In the genomic region with DNA sequence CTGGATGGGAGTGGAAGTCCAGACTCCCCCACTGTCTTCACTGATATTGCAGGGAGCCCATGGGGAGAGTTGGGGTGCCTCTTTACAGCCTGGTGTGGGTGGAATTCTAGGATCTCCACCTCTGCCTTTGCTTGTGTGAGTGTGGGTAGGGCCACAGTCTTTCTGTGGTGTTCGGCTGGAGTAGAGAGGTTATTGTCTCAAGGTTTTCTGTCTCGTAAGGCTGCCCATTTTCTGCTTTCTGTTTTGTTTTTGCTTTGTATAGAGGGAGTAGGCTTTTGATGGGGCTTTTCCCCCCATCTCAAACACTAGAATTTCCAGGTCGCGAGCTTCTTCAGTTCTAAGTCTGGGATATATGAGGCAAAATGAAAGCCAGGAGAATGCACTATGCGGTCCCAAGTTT, we compare ENCODE assay signal across 33 cellular contexts.
"Had no signal": no experiment of that assay in that cellular context is flagged by ENCODE, and none has a peak within 500 bp of the region (broad histone marks: within the 10 kb centered on the region; RNA-seq: fewer than 3 reads in every experiment).

No MANE protein-coding gene starts in this region.

- H3K27ac ChIP-seq: PC-9, RWPE1, SJCRH30, SK-N-MC had no signal

- H3K27ac Mint-ChIP-seq: T-cell had no signal

- H3K9me3 ChIP-seq: MG63 had no signal

- H3K4me1 Mint-ChIP-seq: T-cell had no signal

- H3K4me2 ChIP-seq: PC-9 had no signal

- H2AFZ ChIP-seq: PC-9 had no signal

- H3K4me3 Mint-ChIP-seq: T-cell had no signal

- H3K36me3 Mint-ChIP-seq: T-cell had no signal

- ATAC-seq: Panc1, Right ventricle myocardium inferior, SK-N-SH treated with all-trans-retinoic acid at 6 μM for 48 hours, T-cell had no signal

- H3K4me1 ChIP-seq: SJCRH30 had no signal

- DNase-seq: Kasumi-1, MG63, MV-4-11, NCI-H1092, NCI-H1105, NCI-H1417, NCI-H1436, NCI-H146, NCI-H1694, NCI-H187, NCI-H1930, NCI-H2029 treated with DMSO at 0.1 percent for 48 hours, NCI-H2081 treated with DMSO at 0.1 percent for 48 hours, NCI-H2107, NCI-H2171, NCI-H226, NCI-H446 treated with DMSO at 0.1 percent for 48 hours, NCI-H510A, NCI-H524, NCI-H526, NCI-H69, NCI-H748 treated with DMSO at 0.1 percent for 48 hours, NCI-H82, PC-9, SHP77, SIG-M5, SJCRH30, T-cell had no signal

- H3K36me3 ChIP-seq: MG63, SJCRH30 had no signal

- H3K4me3 ChIP-seq: MG63, PC-9, SJCRH30, SK-N-MC had no signal
